In genomic region chr19:33293255-33294057, GRCh38 we compare ENCODE assay signal across 1 cellular context.
TF ChIP-seq lines count a peak whose summit lies in the region.

No MANE protein-coding gene starts in this region.

TF ChIP-seq in IMR-90, 13 proteins besides CTCF, POLR2A, EP300 and RAD21 (continued from another document):
- TF ChIP-seq CEBPB (IDR thresholded peaks at IDR 0.05; ENCODE audit: low read depth, low read length) (peak; percentile 73), NFE2L2 (IDR thresholded peaks at IDR 0.05; ENCODE audit: low read depth, low read length) (peak; percentile 61), MAZ (IDR thresholded peaks at IDR 0.05; ENCODE audit: borderline replicate concordance, low read depth, low read length) (no peak)
TF ChIP-seq in IMR-90: peak in this region for 4.
